19 cellular contexts compared by ENCODE assay signal in the genomic region with DNA sequence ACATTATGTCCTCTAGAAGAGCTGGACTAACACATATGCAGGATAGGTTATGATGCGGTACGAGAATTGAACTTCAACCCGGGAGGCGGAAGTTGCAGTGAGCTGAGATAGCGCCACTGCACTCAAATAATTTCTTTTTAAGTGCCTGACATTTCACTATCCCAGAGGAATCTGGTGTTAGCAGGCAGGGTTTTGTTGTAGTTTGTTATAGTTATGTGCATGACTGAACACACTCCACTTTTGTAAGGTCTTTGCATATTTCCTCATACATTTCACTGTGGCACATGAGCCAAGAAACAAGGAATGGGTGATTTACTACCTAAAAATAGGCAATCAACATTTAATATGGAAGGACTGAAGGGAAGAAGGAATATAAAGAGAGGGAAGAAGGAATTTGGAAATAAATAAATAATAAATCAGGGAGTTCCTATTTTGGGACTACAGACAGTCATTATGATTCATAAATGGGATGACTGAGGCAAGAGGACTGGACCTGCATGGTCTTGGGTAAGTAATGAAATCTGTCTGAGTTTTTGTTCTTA. TPM values are rescaled to one million over a fixed set of nuclear protein-coding genes. Genes with fewer than 3 reads are reported as not detected.
A peak's percentile ranks its signal among the peaks of the same experiment; 100 is the strongest.
DNase-seq lines count a peak whose midpoint lies in the region; ATAC-seq and TF ChIP-seq lines count a peak whose summit lies in the region.
"Had no signal": no experiment of that assay in that cellular context is flagged by ENCODE, and none has a peak within 500 bp of the region (broad histone marks: within the 10 kb centered on the region; RNA-seq: fewer than 3 reads in every experiment).

No MANE protein-coding gene starts in this region.

- 96 to 97% methylated on average over 5 of the region's 5 CpGs for WGBS in GM23248 (ENCODE audit: low coverage in 1 of 2, low lambda C conversion rate in 2 of 2, missing lambda C conversion rate in 2 of 2), 2 experiments

- H3K27me3 ChIP-seq in GM23248 (replicated peaks; ENCODE audit: insufficient read depth) (no peaks in the 10 kb centered on the region), tibial artery (no peaks in the 10 kb centered on the region)

- H3K4me1 ChIP-seq in GM23248 (ENCODE audit: insufficient read depth) = peaks cover 15% of the 10 kb centered on the region
- H3K4me1 ChIP-seq in tibial artery = peaks cover 0 to 12% (median 2%) of the 10 kb centered on the region in 4 donors

- H2AFZ ChIP-seq in GM23248 = peak overlapping the region; percentile 38

- H3K27ac ChIP-seq in GM23248 (peak overlapping the region; percentile 68), tibial artery (peak overlapping the region; percentile 41 to 66)

- peak overlapping the region; percentile 38 for H3K4me2 ChIP-seq in GM23248 (ENCODE audit: unreplicated experiment)

- in situ Hi-C loops in GM23248 (cut with MboI) = no loop called here

- DNase-seq in GM23248 (peak; percentile 82), choroid plexus epithelial cell (ENCODE audit: low read depth) (peak; percentile 32), kidney glomerular epithelial cell (lab: John Stamatoyannopoulos, UW) (peak; percentile 75), tibial artery (no peak), natural killer cell (no peak)
- DNase-seq: activated CD4-positive, alpha-beta T cell treated with anti-CD3 and anti-CD28 coated beads, Interleukin-2, amount 50 U/mL, for 1 hour; activated naive CD8-positive, alpha-beta T cell treated with anti-CD3 and anti-CD28 coated beads, Interleukin-2, amount 50 U/mL, for 24 hours; activated T-cell treated with anti-CD3 and anti-CD28 coated beads, Interleukin-2, amount 50 U/mL, for 4 hours; CD8-positive, alpha-beta T cell; Karpas-422; NCI-H1436 treated with DMSO at 0.1 percent for 48 hours; NCI-H446; occipital lobe; SHP77 treated with DMSO at 0.1 percent for 48 hours; stimulated activated naive CD4-positive, alpha-beta T cell treated with Interleukin-2 at 50 U/mL for 16 hours had no signal

- H3K9me3 ChIP-seq in GM23248 (ENCODE audit: low read depth) (no peaks in the 10 kb centered on the region), tibial artery (no peaks in the 10 kb centered on the region)

- no peaks in the 10 kb centered on the region for H4K20me1 ChIP-seq in GM23248 (ENCODE audit: insufficient read depth)

- H3K36me3 ChIP-seq in GM23248 (ENCODE audit: low read depth) (no peaks in the 10 kb centered on the region), tibial artery (no peaks in the 10 kb centered on the region)

- intact Hi-C loops in tibial artery (cut with DNase I; ENCODE audit: low total_unique reads) = no loop called here
- intact Hi-C loops in natural killer cell (cut with micrococcal nuclease) = no loop called here

- H3F3A ChIP-seq in GM23248 (ENCODE audit: insufficient read depth) = peaks cover 17% of the 10 kb centered on the region

- ATAC-seq in HG02763 (IDR thresholded peaks at IDR 0.05; ENCODE audit: unreplicated experiment) (no peak), natural killer cell (no peak), GM21825 (IDR thresholded peaks at IDR 0.05; ENCODE audit: unreplicated experiment) (no peak)
- ATAC-seq: activated naive CD8-positive, alpha-beta T cell treated with anti-CD3 and anti-CD28 coated beads, Interleukin-2, amount 50 U/mL, for 24 hours; activated T-cell treated with anti-CD3 and anti-CD28 coated beads, Interleukin-2, amount 50 U/mL, for 4 hours; CD8-positive, alpha-beta T cell had no signal

- no peaks in the 10 kb centered on the region for H3K9me2 ChIP-seq in GM23248 (ENCODE audit: insufficient read depth)

- H3K27ac Mint-ChIP-seq in natural killer cell = no peak overlapping the region
- H3K27ac Mint-ChIP-seq: activated naive CD8-positive, alpha-beta T cell treated with anti-CD3 and anti-CD28 coated beads, Interleukin-2, amount 50 U/mL, for 24 hours; CD8-positive, alpha-beta T cell; memory B cell had no signal

- no peaks in the 10 kb centered on the region for H3K36me3 Mint-ChIP-seq in natural killer cell
- H3K36me3 Mint-ChIP-seq: CD8-positive, alpha-beta T cell; memory B cell had no signal

- peaks cover 11 to 12% of the 10 kb centered on the region in 2 donors for H3K27me3 Mint-ChIP-seq in natural killer cell (ENCODE audit: low read depth in 2 of 2)

- no peaks in the 10 kb centered on the region for H3K9me3 Mint-ChIP-seq in natural killer cell
- H3K9me3 Mint-ChIP-seq: activated naive CD8-positive, alpha-beta T cell treated with anti-CD3 and anti-CD28 coated beads, Interleukin-2, amount 50 U/mL, for 24 hours; activated T-cell treated with anti-CD3 and anti-CD28 coated beads, Interleukin-2, amount 50 U/mL, for 4 hours; CD8-positive, alpha-beta T cell; memory B cell had no signal

- no peaks in the 10 kb centered on the region for H3K4me1 Mint-ChIP-seq in natural killer cell
- H3K4me1 Mint-ChIP-seq: activated naive CD8-positive, alpha-beta T cell treated with anti-CD3 and anti-CD28 coated beads, Interleukin-2, amount 50 U/mL, for 24 hours; memory B cell had no signal

- no peak overlapping the region for H3K4me3 ChIP-seq in GM23248
- H3K4me3 ChIP-seq in choroid plexus epithelial cell (ENCODE audit: low read depth, low read length) = no peak overlapping the region
- no peak overlapping the region for H3K4me3 ChIP-seq in tibial artery
- H3K4me3 ChIP-seq: skin epidermis had no signal

- no peaks in the 10 kb centered on the region for H3K79me2 ChIP-seq in GM23248 (ENCODE audit: insufficient read depth)

- no peak overlapping the region for H3K4me3 Mint-ChIP-seq in natural killer cell
- H3K4me3 Mint-ChIP-seq: activated naive CD8-positive, alpha-beta T cell treated with anti-CD3 and anti-CD28 coated beads, Interleukin-2, amount 50 U/mL, for 24 hours; activated T-cell treated with anti-CD3 and anti-CD28 coated beads, Interleukin-2, amount 50 U/mL, for 4 hours; CD8-positive, alpha-beta T cell; memory B cell had no signal

- H3K9ac ChIP-seq in GM23248 = peak overlapping the region; percentile 1; the same call in 1 of the 2 replicates

- TF ChIP-seq CTCF in choroid plexus epithelial cell (conservative IDR thresholded peaks at IDR 0.05; ENCODE audit: low read depth, low read length) (no peak), tibial artery (IDR thresholded peaks at IDR 0.05) (no peak), natural killer cell (IDR thresholded peaks at IDR 0.05) (no peak)

RNA-seq across cellular contexts. Expression of gene HIPK3, which starts 8.7 kb away (rescaled TPM):
- total RNA-seq in GM23248 (2014; rRNA removed; shearing (Covaris generic)) = 72.1 and 82.9 TPM in 2 replicates
- 16.5 and 17.8 TPM in 2 replicates for polyA plus RNA-seq in GM23248 (2016; fragmentation: Nextera tagmentation; extraction: Ambion mirVana)
- total RNA-seq in natural killer cell = 10 to 100 TPM; 80.6 to 92.9 (median 87.7) TPM

Comparison
In these comparisons a context has a peak if more than half of its experiments do, and no peak if none do; other contexts are left out.
1. DNase-seq: peak in GM23248 (single experiment), choroid plexus epithelial cell (single experiment) and kidney glomerular epithelial cell (single experiment); none in tibial artery (0 of 2) and natural killer cell (single experiment).